25 cellular contexts compared by ENCODE assay signal in genomic region chr3:30340500-30340899, GRCh38.
DNase-seq lines count a peak whose midpoint lies in the region; FAIRE-seq and TF ChIP-seq lines count a peak whose summit lies in the region.
"Had no signal": no experiment of that assay in that cellular context is flagged by ENCODE, and none has a peak within 500 bp of the region (broad histone marks: within the 10 kb centered on the region; RNA-seq: fewer than 3 reads in every experiment).

No MANE protein-coding gene starts in this region.

- H3K36me3 ChIP-seq in ACC112 (ENCODE audit: insufficient read depth, low read length) (no peaks in the 10 kb centered on the region), keratinocyte (ENCODE audit: control insufficient read depth in 2 of 2, extremely low read depth in 1 of 2, insufficient read depth in 2 of 2, low read length in 2 of 2) (no peaks in the 10 kb centered on the region), colonic mucosa (no peaks in the 10 kb centered on the region)
- H3K36me3 ChIP-seq: BE2C, Peyer's patch had no signal

- no peaks in the 10 kb centered on the region for H4K20me1 ChIP-seq in keratinocyte (ENCODE audit: control insufficient read depth, extremely low read depth, insufficient read depth, low read length)

- no peak overlapping the region for H3K4me2 ChIP-seq in keratinocyte (ENCODE audit: control insufficient read depth, extremely low read depth, insufficient read depth, low read depth, low read length)

- intact Hi-C loops in colonic mucosa (cut with DNase I), result no loop called here
- intact Hi-C loops in activated T-helper 2 cell treated with anti-CD3 and anti-CD28 coated beads, Interferon-gamma antibody, Interleukin-2, Interleukin-4, amounts not matched to agents 10 μg/mL and 5 μg/mL and 100 μg/mL, durations not matched to agents 14 hours and 24 hours and 36 hours (cut with micrococcal nuclease), result loop anchor here (10.0 kb wide), 3 partner anchors 164 to 764 kb away; no protein-coding TSS in a partner anchor

- H3K9me3 ChIP-seq in keratinocyte (ENCODE audit: control insufficient read depth, low read depth, low read length), result no peaks in the 10 kb centered on the region
- no peaks in the 10 kb centered on the region for H3K9me3 ChIP-seq in colonic mucosa
- H3K9me3 ChIP-seq: BE2C, Peyer's patch had no signal

- peaks cover 42% of the 10 kb centered on the region for H3K4me1 ChIP-seq in ACC112 (ENCODE audit: control insufficient read depth, insufficient read depth, low read length, unreplicated experiment)
- peaks cover 33% of the 10 kb centered on the region for H3K4me1 ChIP-seq in keratinocyte (ENCODE audit: control insufficient read depth, extremely low read depth, insufficient read depth, low read length)
- no peaks in the 10 kb centered on the region for H3K4me1 ChIP-seq in colonic mucosa
- H3K4me1 ChIP-seq: BE2C, Peyer's patch had no signal

- H3K27ac Mint-ChIP-seq in HFFc6, result peak overlapping the region; percentile 37; the same call in 1 of the 2 replicates
- H3K27ac Mint-ChIP-seq in activated T-helper 2 cell treated with anti-CD3 and anti-CD28 coated beads, Interferon-gamma antibody, Interleukin-2, Interleukin-4, amounts not matched to agents 10 μg/mL and 5 μg/mL and 100 μg/mL, durations not matched to agents 14 hours and 24 hours and 36 hours, result no peak overlapping the region
- H3K27ac Mint-ChIP-seq: CD14-positive monocyte; CD8-positive, alpha-beta memory T cell; T-helper 17 cell had no signal

- H3K79me2 ChIP-seq in ACC112 (ENCODE audit: control insufficient read depth, insufficient read depth, low read length, unreplicated experiment) (no peaks in the 10 kb centered on the region), keratinocyte (ENCODE audit: control insufficient read depth, insufficient read depth, low read length) (no peaks in the 10 kb centered on the region)

- H3K27me3 Mint-ChIP-seq in HFFc6 (ENCODE audit: insufficient read depth), result no peaks in the 10 kb centered on the region
- no peaks in the 10 kb centered on the region for H3K27me3 Mint-ChIP-seq in activated T-helper 2 cell treated with anti-CD3 and anti-CD28 coated beads, Interferon-gamma antibody, Interleukin-2, Interleukin-4, amounts not matched to agents 10 μg/mL and 5 μg/mL and 100 μg/mL, durations not matched to agents 14 hours and 24 hours and 36 hours (ENCODE audit: low read depth)
- H3K27me3 Mint-ChIP-seq: CD8-positive, alpha-beta memory T cell; T-helper 17 cell had no signal

- H3K4me1 Mint-ChIP-seq in HFFc6 (ENCODE audit: low read depth), result peaks cover 60% of the 10 kb centered on the region
- peaks cover 20% of the 10 kb centered on the region for H3K4me1 Mint-ChIP-seq in activated T-helper 2 cell treated with anti-CD3 and anti-CD28 coated beads, Interferon-gamma antibody, Interleukin-2, Interleukin-4, amounts not matched to agents 10 μg/mL and 5 μg/mL and 100 μg/mL, durations not matched to agents 14 hours and 24 hours and 36 hours (ENCODE audit: low read depth)
- H3K4me1 Mint-ChIP-seq: CD14-positive monocyte had no signal

- H3K27me3 ChIP-seq in ACC112 (ENCODE audit: insufficient read depth, low read length) (no peaks in the 10 kb centered on the region), keratinocyte (ENCODE audit: control insufficient read depth, extremely low read depth, insufficient read depth, low read length) (no peaks in the 10 kb centered on the region), colonic mucosa (no peaks in the 10 kb centered on the region)
- H3K27me3 ChIP-seq: BE2C, Peyer's patch had no signal

- no peak for FAIRE-seq in keratinocyte (lab: Jason Lieb, UNC)
- FAIRE-seq: GM12892, GM19239 had no signal

- dilution Hi-C loops in keratinocyte (cut with MboI; ENCODE audit: extremely low pct_ligation_motif_present, low sequenced_read_pairs), result no loop called here

- H3K9me1 ChIP-seq in keratinocyte (ENCODE audit: control insufficient read depth, extremely low read depth, insufficient read depth, low read length), result no peaks in the 10 kb centered on the region

- H3K9ac ChIP-seq in keratinocyte (ENCODE audit: control insufficient read depth, extremely low read depth, insufficient read depth, low read length) (no peak overlapping the region), colonic mucosa (ENCODE audit: low read depth in 2 of 2, low read length in 2 of 2) (no peak overlapping the region)

- 0 out of 2 replicates have a peak overlapping the region, but pooled peaks have one; percentile 1 for H3K4me3 Mint-ChIP-seq in HFFc6
- H3K4me3 Mint-ChIP-seq in activated T-helper 2 cell treated with anti-CD3 and anti-CD28 coated beads, Interferon-gamma antibody, Interleukin-2, Interleukin-4, amounts not matched to agents 10 μg/mL and 5 μg/mL and 100 μg/mL, durations not matched to agents 14 hours and 24 hours and 36 hours (ENCODE audit: low read depth), result no peak overlapping the region
- H3K4me3 Mint-ChIP-seq: CD14-positive monocyte; CD8-positive, alpha-beta memory T cell; T-helper 17 cell had no signal

- H2AFZ ChIP-seq in ACC112 (ENCODE audit: low read length, unreplicated experiment) (peak overlapping the region; percentile 34), keratinocyte (ENCODE audit: control insufficient read depth, low read length) (peak overlapping the region; percentile 44)

- H3K36me3 Mint-ChIP-seq in HFFc6 (ENCODE audit: low read depth), result peaks cover 13% of the 10 kb centered on the region
- H3K36me3 Mint-ChIP-seq in activated T-helper 2 cell treated with anti-CD3 and anti-CD28 coated beads, Interferon-gamma antibody, Interleukin-2, Interleukin-4, amounts not matched to agents 10 μg/mL and 5 μg/mL and 100 μg/mL, durations not matched to agents 14 hours and 24 hours and 36 hours (ENCODE audit: low read depth), result peaks cover 9% of the 10 kb centered on the region
- H3K36me3 Mint-ChIP-seq: CD14-positive monocyte had no signal

- DNase-seq in HFFc6 (no peak), NCI-H69 (lab: John Stamatoyannopoulos, UW) (peak; percentile 70), keratinocyte (ENCODE audit: low read depth, low spot score) (no peak), colonic mucosa (no peak), DMS53 (lab: John Stamatoyannopoulos, UW) (no peak)
- no peak for DNase-seq in activated T-helper 2 cell treated with anti-CD3 and anti-CD28 coated beads, Interferon-gamma antibody, Interleukin-2, Interleukin-4, amounts not matched to agents 10 μg/mL and 5 μg/mL and 100 μg/mL, durations not matched to agents 14 hours and 24 hours and 36 hours (ENCODE audit: low spot score)
- DNase-seq: ACHN; BE2C; Calu3; CD8-positive, alpha-beta memory T cell; DND-41; H7; KG1; NCI-H1092; NCI-H1436 treated with DMSO at 0.1 percent for 48 hours; NCI-H187 treated with DMSO at 0.1 percent for 48 hours; NCI-H446 treated with DMSO at 0.1 percent for 48 hours; NCI-H526; Peyer's patch; SIG-M5; T-helper 17 cell had no signal

- H3K4me3 ChIP-seq in ACC112 (ENCODE audit: low read depth, low read length) (no peak overlapping the region), keratinocyte (ENCODE audit: control insufficient read depth in 2 of 3, extremely low read depth in 1 of 3, insufficient read depth in 2 of 3, low read depth in 1 of 3, low read length in 3 of 3) (no peak overlapping the region), colonic mucosa (no peak overlapping the region)
- H3K4me3 ChIP-seq: Peyer's patch had no signal

- TF ChIP-seq CTCF in HFFc6 (IDR thresholded peaks at IDR 0.05) (no peak), keratinocyte (optimal IDR thresholded peaks at IDR 0.05 in 1 of 3, IDR thresholded peaks at IDR 0.05 in 1 of 3, conservative IDR thresholded peaks at IDR 0.05 in 1 of 3; ENCODE audit: extremely low read depth in 1 of 3, insufficient read depth in 2 of 3, low read length in 3 of 3) (no peak), colonic mucosa (IDR thresholded peaks at IDR 0.05) (no peak)

- H3K27ac ChIP-seq in ACC112 (ENCODE audit: low read depth, low read length) (peak overlapping the region; percentile 97; the same call in 1 of the 2 replicates), keratinocyte (ENCODE audit: control insufficient read depth, insufficient read depth, low read length) (no peak overlapping the region), colonic mucosa (no peak overlapping the region)
- H3K27ac ChIP-seq: Peyer's patch had no signal

- H3K9me3 Mint-ChIP-seq in HFFc6, result peaks cover 9% of the 10 kb centered on the region
- no peaks in the 10 kb centered on the region for H3K9me3 Mint-ChIP-seq in activated T-helper 2 cell treated with anti-CD3 and anti-CD28 coated beads, Interferon-gamma antibody, Interleukin-2, Interleukin-4, amounts not matched to agents 10 μg/mL and 5 μg/mL and 100 μg/mL, durations not matched to agents 14 hours and 24 hours and 36 hours
